ENCODE assay signal across 6 cellular contexts in the genomic region with DNA sequence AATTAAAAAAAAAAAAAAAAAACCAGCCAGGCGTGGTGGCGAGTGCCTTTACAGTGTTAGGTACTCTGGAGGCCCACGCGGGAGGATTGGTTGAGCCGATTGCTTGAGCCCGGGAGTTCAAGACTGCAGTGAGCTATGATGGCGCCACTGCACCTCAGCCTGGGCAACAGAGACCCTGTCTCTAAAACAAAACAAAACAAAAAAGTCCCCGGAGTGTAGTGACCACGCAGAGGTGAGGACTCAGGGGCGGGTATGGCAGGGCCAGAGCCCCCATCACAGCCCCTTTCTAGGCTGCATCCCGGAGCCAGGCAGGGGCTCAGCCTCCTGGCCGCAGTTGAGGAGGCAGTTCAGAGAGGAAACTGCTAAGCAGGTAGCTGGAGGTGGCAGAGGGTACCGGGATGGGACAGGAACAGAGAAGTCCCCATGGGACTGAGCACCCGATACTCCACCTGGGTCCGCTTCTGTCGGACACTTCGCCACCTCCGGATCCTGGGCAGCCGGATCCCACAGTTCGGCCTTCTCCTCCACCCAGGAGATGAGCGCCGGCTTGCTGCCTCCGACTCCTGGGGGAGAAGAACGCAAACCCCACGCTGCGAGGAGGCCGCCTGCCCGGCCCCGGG. TPM values are rescaled to one million over a fixed set of nuclear protein-coding genes. Genes with fewer than 3 reads are reported as not detected.
DNase-seq lines count a peak whose midpoint lies in the region; ATAC-seq, FAIRE-seq and TF ChIP-seq lines count a peak whose summit lies in the region.

No MANE protein-coding gene starts in this region.

- no peak for FAIRE-seq in H54 (lab: Jason Lieb, UNC)

- no peak for ATAC-seq in Right ventricle myocardium inferior
- ATAC-seq in GM18519 (IDR thresholded peaks at IDR 0.05; ENCODE audit: low FRiP score, unreplicated experiment): no peak

- H3K27me3 ChIP-seq in cardiac muscle cell (no peaks in the 10 kb centered on the region), kidney epithelial cell (ENCODE audit: control insufficient read depth, insufficient read depth, low read length) (no peaks in the 10 kb centered on the region)

- TF ChIP-seq POLR2A in H54 (IDR thresholded peaks at IDR 0.05; ENCODE audit: low read depth, low read length): no peak

- H3K4me3 ChIP-seq in cardiac muscle cell (peak overlapping the region; percentile 48), kidney epithelial cell (ENCODE audit: low read depth, low read length) (peak overlapping the region; percentile 70)

- no peak for DNase-seq in cardiac muscle cell (ENCODE audit: low read depth in 1 of 2, low spot score in 1 of 2)
- DNase-seq in Right ventricle myocardium inferior (ENCODE audit: missing footprints): no peak
- no peak for DNase-seq in kidney epithelial cell (ENCODE audit: low read depth)
- no peak for DNase-seq in H54 (ENCODE audit: insufficient read length, low spot score)

- peaks cover 2% of the 10 kb centered on the region for H3K4me1 ChIP-seq in cardiac muscle cell (ENCODE audit: low read depth)

- TF ChIP-seq CTCF in cardiac muscle cell (IDR thresholded peaks at IDR 0.05; ENCODE audit: low read depth, low read length) (no peak), VCaP (conservative IDR thresholded peaks at IDR 0.05) (no peak), kidney epithelial cell (IDR thresholded peaks at IDR 0.05; ENCODE audit: insufficient read depth, low read length, poor library complexity, severe bottlenecking) (no peak)

- no peaks in the 10 kb centered on the region for H3K36me3 ChIP-seq in cardiac muscle cell
- H3K36me3 ChIP-seq in kidney epithelial cell (ENCODE audit: control insufficient read depth, insufficient read depth, low read length): no peaks in the 10 kb centered on the region

- H3K27ac ChIP-seq in cardiac muscle cell (peak overlapping the region; percentile 87), VCaP (peak overlapping the region; percentile 87)

- intact Hi-C loops in Right ventricle myocardium inferior (cut with DNase I): no loop called here

- no peaks in the 10 kb centered on the region for H3K9me3 ChIP-seq in cardiac muscle cell (ENCODE audit: low read depth)

RNA-seq across cellular contexts. Expression of a gene that starts 0.8 kb away (rescaled TPM):
- total RNA-seq in cardiac muscle cell (16.2 and 17.7 TPM in 2 replicates), Right ventricle myocardium inferior (5.7 TPM), kidney epithelial cell (9.9 and 12.5 TPM in 2 replicates)
- 12.7 and 17.5 TPM in 2 replicates for polyA plus RNA-seq in cardiac muscle cell

RNA-seq across cellular contexts. Expression of a gene that starts 7.5 kb away (rescaled TPM):
- 73.1 and 79.1 TPM in 2 replicates for total RNA-seq in cardiac muscle cell
- 19.4 and 31.0 TPM in 2 replicates for polyA plus RNA-seq in cardiac muscle cell
- total RNA-seq in Right ventricle myocardium inferior: 73.8 TPM
- total RNA-seq in kidney epithelial cell: 50.9 and 59.5 TPM in 2 replicates

RNA-seq across cellular contexts. Expression of a gene that starts 24.3 kb away (rescaled TPM):
- total RNA-seq in cardiac muscle cell: 25.3 and 34.7 TPM in 2 replicates
- polyA plus RNA-seq in cardiac muscle cell: 12.0 and 17.9 TPM in 2 replicates
- 10.0 TPM for total RNA-seq in Right ventricle myocardium inferior
- 8.5 and 9.2 TPM in 2 replicates for total RNA-seq in kidney epithelial cell

RNA-seq across cellular contexts. Expression of a gene that starts 37.7 kb away (rescaled TPM):
- total RNA-seq in cardiac muscle cell (18.3 and 22.0 TPM in 2 replicates), Right ventricle myocardium inferior (12.2 TPM), kidney epithelial cell (9.2 and 16.6 TPM in 2 replicates)
- 12.4 and 25.0 TPM in 2 replicates for polyA plus RNA-seq in cardiac muscle cell

RNA-seq across cellular contexts. Expression of a gene that starts 51.6 kb away (rescaled TPM):
- 19.3 and 25.5 TPM in 2 replicates for total RNA-seq in cardiac muscle cell
- 12.0 and 12.9 TPM in 2 replicates for polyA plus RNA-seq in cardiac muscle cell
- total RNA-seq in Right ventricle myocardium inferior: 7.6 TPM
- total RNA-seq in kidney epithelial cell: 8.8 and 9.7 TPM in 2 replicates
